In the genomic region with DNA sequence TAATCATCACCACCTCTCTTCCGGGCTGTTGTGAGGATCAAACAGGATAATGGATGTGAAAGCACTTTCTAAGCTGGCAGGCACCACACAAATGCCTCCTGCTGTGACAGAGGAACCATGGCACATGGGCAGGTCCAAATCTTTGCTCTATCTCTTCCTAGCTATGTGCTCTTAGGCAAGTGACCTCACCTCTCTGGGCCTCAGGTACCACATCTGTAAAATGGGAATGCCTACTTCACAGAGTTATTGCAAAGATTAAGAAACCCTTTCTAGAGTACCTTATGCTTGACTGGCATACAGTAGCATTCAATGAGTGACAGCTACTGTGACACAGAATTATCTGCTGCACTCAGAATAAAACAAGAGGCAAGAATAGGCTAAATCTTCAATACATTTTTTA, we compare ENCODE assay signal across 22 cellular contexts. TPM values are rescaled to one million over a fixed set of nuclear protein-coding genes. Genes with fewer than 3 reads are reported as not detected.
DNase-seq lines count a peak whose midpoint lies in the region; ATAC-seq and TF ChIP-seq lines count a peak whose summit lies in the region.
"Had no signal": no experiment of that assay in that cellular context is flagged by ENCODE, and none has a peak within 500 bp of the region (broad histone marks: within the 10 kb centered on the region; RNA-seq: fewer than 3 reads in every experiment).

No MANE protein-coding gene starts in this region.

- H3K27me3 Mint-ChIP-seq in GM23338 (ENCODE audit: insufficient read depth, low read depth, poor library complexity) (peaks cover 3% of the 10 kb centered on the region), WTC11 (ENCODE audit: low read depth) (no peaks in the 10 kb centered on the region), endothelial cell (ENCODE audit: unreplicated experiment) (peaks cover 4% of the 10 kb centered on the region)
- H3K27me3 Mint-ChIP-seq: CD4-positive, alpha-beta T cell; CD8-positive, alpha-beta memory T cell had no signal

- H3K4me2 ChIP-seq in GM23338: peak overlapping the region; percentile 26; the same call in 1 of the 2 replicates
- H3K4me2 ChIP-seq: A549; BLaER1 treated with 17β-estradiol and CSF1 and Interleukin-3, amounts not matched to agents 10 nM and 100 nM had no signal

- no peak for TF ChIP-seq CTCF in GM23338 (conservative IDR thresholded peaks at IDR 0.05; ENCODE audit: low read depth in 2 of 2)
- no peak for TF ChIP-seq CTCF in WTC11 (IDR thresholded peaks at IDR 0.05)
- TF ChIP-seq CTCF in endothelial cell (IDR thresholded peaks at IDR 0.05; ENCODE audit: unreplicated experiment): no peak
- no peak for TF ChIP-seq CTCF in testis (IDR thresholded peaks at IDR 0.05)
- TF ChIP-seq CTCF in heart left ventricle (IDR thresholded peaks at IDR 0.05): no peak

- TF ChIP-seq POLR2A in testis (IDR thresholded peaks at IDR 0.05) (no peak), heart left ventricle (IDR thresholded peaks at IDR 0.05) (no peak)

- peaks cover 57% of the 10 kb centered on the region for H3K36me3 ChIP-seq in GM23338 (ENCODE audit: insufficient read depth)
- H3K36me3 ChIP-seq in HUES6 (ENCODE audit: control insufficient read depth, insufficient read depth, low read length): peaks cover 83% of the 10 kb centered on the region
- H3K36me3 ChIP-seq in testis (ENCODE audit: low read depth, missing control alignments): no peaks in the 10 kb centered on the region
- H3K36me3 ChIP-seq in heart left ventricle: peaks cover 0 to 88% (median 77%) of the 10 kb centered on the region in 9 donors

- H3K27ac Mint-ChIP-seq in GM23338 (no peak overlapping the region), WTC11 (0 out of 2 replicates have a peak overlapping the region, but pooled peaks have one; percentile 88), endothelial cell (ENCODE audit: unreplicated experiment) (no peak overlapping the region)
- H3K27ac Mint-ChIP-seq: CD4-positive, alpha-beta T cell; HFFc6 had no signal

- H3K4me3 Mint-ChIP-seq in GM23338 (no peak overlapping the region), WTC11 (no peak overlapping the region), endothelial cell (ENCODE audit: unreplicated experiment) (peak overlapping the region; percentile 63)
- H3K4me3 Mint-ChIP-seq: CD14-positive monocyte; CD4-positive, alpha-beta T cell; CD8-positive, alpha-beta memory T cell; HFFc6 had no signal

- H4K20me1 ChIP-seq in GM23338 (replicated peaks; ENCODE audit: insufficient read depth): peaks cover 3% of the 10 kb centered on the region

- CTCF ChIA-PET in WTC11 (lab: Charles Lee): interaction anchor here (5.3 kb wide), 1 partner anchor 51 kb away, joined by 38 read pairs; no protein-coding TSS in a partner anchor

- peaks cover 76% of the 10 kb centered on the region for H3K36me3 Mint-ChIP-seq in GM23338 (ENCODE audit: low read depth)
- H3K36me3 Mint-ChIP-seq in WTC11: peaks cover 73% of the 10 kb centered on the region
- peaks cover 54% of the 10 kb centered on the region for H3K36me3 Mint-ChIP-seq in endothelial cell (ENCODE audit: low read depth, unreplicated experiment)

- DNase-seq in GM23338 (ENCODE audit: low spot score): no peak
- no peak for DNase-seq in WTC11 (ENCODE audit: low spot score)
- no peak for DNase-seq in endothelial cell (ENCODE audit: low spot score)
- DNase-seq in testis: no peak
- no peak for DNase-seq in GOT3 (lab: John Stamatoyannopoulos, UW)
- DNase-seq in heart left ventricle: no peak
- DNase-seq: 8988T; ACHN; AML-193; BE2C; CD4-positive, alpha-beta T cell; CD8-positive, alpha-beta memory T cell; DMS53; DMS79 treated with DMSO at 0.1 percent for 48 hours; GF-D8; HFFc6 had no signal

- intact Hi-C loops in testis (cut with DNase I; ENCODE audit: low total_unique reads): no loop called here
- intact Hi-C loops in heart left ventricle (cut with DNase I): no loop called here

- H3K4me3 ChIP-seq in GM23338 (no peak overlapping the region), HUES6 (ENCODE audit: low read depth, low read length) (peak overlapping the region; percentile 9; the same call in 1 of the 2 replicates), testis (no peak overlapping the region), heart left ventricle (no peak overlapping the region)
- H3K4me3 ChIP-seq: A549; BLaER1 treated with 17β-estradiol and CSF1 and Interleukin-3, amounts not matched to agents 10 nM and 100 nM; HAP-1 had no signal

- no peaks in the 10 kb centered on the region for H3K9me3 ChIP-seq in HUES6 (ENCODE audit: control insufficient read depth, insufficient read depth, low read depth, low read length)
- no peaks in the 10 kb centered on the region for H3K9me3 ChIP-seq in testis
- no peaks in the 10 kb centered on the region for H3K9me3 ChIP-seq in heart left ventricle
- H3K9me3 ChIP-seq: A549; BE2C; BLaER1 treated with 17β-estradiol and CSF1 and Interleukin-3, amounts not matched to agents 10 nM and 100 nM; HAP-1 had no signal

- POLR2A ChIA-PET in WTC11 (lab: Charles Lee): no interaction called here

- H3K9me2 ChIP-seq in GM23338 (ENCODE audit: insufficient read depth): no peaks in the 10 kb centered on the region

- H3K4me1 ChIP-seq in GM23338 (ENCODE audit: insufficient read depth) (peaks cover 20% of the 10 kb centered on the region; the same call in 1 of the 2 replicates), HUES6 (ENCODE audit: control insufficient read depth, insufficient read depth, low read length) (peaks cover 40% of the 10 kb centered on the region), testis (no peaks in the 10 kb centered on the region), heart left ventricle (peaks cover 0 to 20% (median 0%) of the 10 kb centered on the region in 12 donors)
- H3K4me1 ChIP-seq: BE2C, HAP-1 had no signal

- H2AFZ ChIP-seq in GM23338: no peak overlapping the region

- H3K4me1 Mint-ChIP-seq in GM23338: peaks cover 39% of the 10 kb centered on the region
- H3K4me1 Mint-ChIP-seq in WTC11: peaks cover 51% of the 10 kb centered on the region
- H3K4me1 Mint-ChIP-seq in endothelial cell (ENCODE audit: unreplicated experiment): no peaks in the 10 kb centered on the region

- WGBS in testis, 2 donors: 96 to 100% methylated on average over 1 of the region's 1 CpG
- 78 to 89% (median 88%) methylated on average over 1 of the region's 1 CpG for WGBS in heart left ventricle, 4 donors

- H3K9me3 Mint-ChIP-seq in GM23338 (no peaks in the 10 kb centered on the region), WTC11 (peaks cover 6% of the 10 kb centered on the region; the same call in 1 of the 2 replicates), endothelial cell (ENCODE audit: unreplicated experiment) (no peaks in the 10 kb centered on the region)
- H3K9me3 Mint-ChIP-seq: CD14-positive monocyte; CD4-positive, alpha-beta T cell; CD8-positive, alpha-beta memory T cell; HFFc6 had no signal

- no peak for ATAC-seq in GM23338
- no peak for ATAC-seq in WTC11
- ATAC-seq in HG03135 (IDR thresholded peaks at IDR 0.05; ENCODE audit: unreplicated experiment): no peak
- no peak for ATAC-seq in heart left ventricle
- ATAC-seq: A549 had no signal

- 0 out of 2 replicates have a peak, but pooled peaks cover 7% of the 10 kb centered on the region for H3F3A ChIP-seq in GM23338 (replicated peaks; ENCODE audit: low read depth)

- peaks cover 4% of the 10 kb centered on the region; the same call in 1 of the 2 replicates for H3K79me2 ChIP-seq in GM23338 (replicated peaks; ENCODE audit: insufficient read depth)

- 0 out of 2 replicates have a peak overlapping the region, but pooled peaks have one; percentile 26 for H3K27ac ChIP-seq in GM23338 (ENCODE audit: low read depth)
- H3K27ac ChIP-seq in HUES6 (ENCODE audit: low read depth, low read length): 0 out of 2 replicates have a peak overlapping the region, but pooled peaks have one; percentile 60
- no peak overlapping the region for H3K27ac ChIP-seq in testis
- H3K27ac ChIP-seq in heart left ventricle: no peak overlapping the region
- H3K27ac ChIP-seq: A549; BLaER1 treated with 17β-estradiol and CSF1 and Interleukin-3, amounts not matched to agents 10 nM and 100 nM had no signal

- H3K9ac ChIP-seq in HUES6 (ENCODE audit: low read length): no peak overlapping the region
- H3K9ac ChIP-seq: BLaER1 treated with 17β-estradiol and CSF1 and Interleukin-3, amounts not matched to agents 10 nM and 100 nM had no signal

- no peaks in the 10 kb centered on the region for H3K27me3 ChIP-seq in GM23338 (ENCODE audit: insufficient read depth)
- no peaks in the 10 kb centered on the region for H3K27me3 ChIP-seq in HUES6 (ENCODE audit: control insufficient read depth, insufficient read depth, low read length)
- H3K27me3 ChIP-seq in testis: no peaks in the 10 kb centered on the region
- no peaks in the 10 kb centered on the region for H3K27me3 ChIP-seq in heart left ventricle
- H3K27me3 ChIP-seq: BE2C; BLaER1 treated with 17β-estradiol and CSF1 and Interleukin-3, amounts not matched to agents 10 nM and 100 nM had no signal

TF ChIP-seq in GM23338, 12 proteins besides CTCF, POLR2A, EP300 and RAD21 (continues in another document):
- TF ChIP-seq NANOG (IDR thresholded peaks at IDR 0.05; ENCODE audit: borderline replicate concordance): no peak
- TF ChIP-seq CREB1 (CRISPR knock-in tag; IDR thresholded peaks at IDR 0.05; ENCODE audit: low read depth): no peak
- no peak for TF ChIP-seq POLR2AphosphoS5 (IDR thresholded peaks at IDR 0.05; ENCODE audit: low read depth)

TF ChIP-seq in WTC11, 78 proteins besides CTCF, POLR2A, EP300 and RAD21 (continues in another document):
- TF ChIP-seq, protein P1, sequence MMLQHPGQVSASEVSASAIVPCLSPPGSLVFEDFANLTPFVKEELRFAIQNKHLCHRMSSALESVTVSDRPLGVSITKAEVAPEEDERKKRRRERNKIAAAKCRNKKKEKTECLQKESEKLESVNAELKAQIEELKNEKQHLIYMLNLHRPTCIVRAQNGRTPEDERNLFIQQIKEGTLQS (CRISPR knock-in tag; conservative IDR thresholded peaks at IDR 0.05): no peak
- TF ChIP-seq SOX15 (CRISPR knock-in tag; IDR thresholded peaks at IDR 0.05): no peak

RNA-seq across cellular contexts. Expression of a gene that starts 51.6 kb away (rescaled TPM):
- total RNA-seq in GM23338 (2014; rRNA removed; shearing (Covaris generic)): 65.7 and 74.1 TPM in 2 replicates
- polyA plus RNA-seq in GM23338 (2016; fragmentation: Nextera tagmentation; extraction: Ambion mirVana): 46.1 and 50.7 TPM in 2 replicates
- total RNA-seq in WTC11 (2021): 43.1 to 49.1 TPM (median 48.3 TPM) in 3 replicates
- total RNA-seq in endothelial cell (ENCODE audit: unreplicated experiment): 50.8 TPM
- total RNA-seq in testis: 10 to 100 TPM; 64.9 to 76.1 TPM
- 80.5 TPM for polyA plus RNA-seq in testis (ENCODE audit: insufficient read depth, low read depth, low replicate concordance)
- total RNA-seq in heart left ventricle: 100 to 1,000 TPM in 1 of 9 donors, 10 to 100 TPM in 8; 43.0 to 114 (median 57.9) TPM
- polyA plus RNA-seq in heart left ventricle: 10 to 100 TPM; 26.1 to 39.2 TPM

Comparison
In these comparisons a context has a peak if more than half of its experiments do, and no peak if none do; other contexts are left out.
1. H3K27ac ChIP-seq: peak in GM23338 (single experiment) and HUES6 (single experiment); none in testis (0 of 2) and heart left ventricle (0 of 12).